Comparison of ENCODE assay signal across 15 cellular contexts in the genomic region with DNA sequence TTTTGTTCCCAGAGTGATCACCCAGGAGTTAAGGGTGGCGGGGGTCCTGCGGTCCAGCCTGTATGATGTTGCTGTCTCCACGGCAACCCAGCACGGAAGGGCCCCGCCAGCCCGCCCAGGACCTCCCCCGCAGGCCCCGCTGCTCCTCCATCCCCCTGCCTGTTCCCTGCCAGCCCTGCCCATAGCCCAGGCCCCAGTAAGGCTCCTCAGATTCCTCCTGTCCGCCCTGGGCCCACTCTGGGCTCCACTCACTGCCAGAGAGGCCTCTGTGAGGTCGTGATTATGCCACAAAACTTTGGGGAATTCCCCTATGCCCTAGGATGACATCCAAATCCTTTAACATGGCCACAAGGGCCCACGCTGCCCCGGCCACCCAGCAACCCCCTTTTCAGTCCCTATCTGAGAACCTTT.
"Had no signal": no experiment of that assay in that cellular context is flagged by ENCODE, and none has a peak within 500 bp of the region (broad histone marks: within the 10 kb centered on the region; RNA-seq: fewer than 3 reads in every experiment).

No MANE protein-coding gene starts in this region.

- H3K27ac ChIP-seq: breast epithelium, ovary, suprapubic skin, upper lobe of left lung had no signal

- H3K27me3 ChIP-seq: breast epithelium, ovary, suprapubic skin, upper lobe of left lung had no signal

- ATAC-seq: T-cell had no signal

- H3K9me3 ChIP-seq: breast epithelium, ovary, suprapubic skin, upper lobe of left lung had no signal

- H3K4me3 ChIP-seq: breast epithelium, ovary, suprapubic skin, upper lobe of left lung had no signal

- H3K36me3 ChIP-seq: breast epithelium, ovary, suprapubic skin, upper lobe of left lung had no signal

- H3K4me1 ChIP-seq: breast epithelium had no signal

- DNase-seq: activated CD4-positive, alpha-beta memory T cell treated with anti-CD3 and anti-CD28 coated beads for 36 hours; activated CD8-positive, alpha-beta memory T cell treated with anti-CD3 and anti-CD28 coated beads, Interleukin-2, amount 50 U/mL, for 4 hours; activated naive CD8-positive, alpha-beta T cell treated with anti-CD3 and anti-CD28 coated beads, Interleukin-2, amount 10 ng/mL, durations not matched to agents 7 days and 5 days; cerebellar nuclear complex; effector memory CD4-positive, alpha-beta T cell; foreskin melanocyte; kidney glomerular epithelial cell; stimulated activated CD4-positive, alpha-beta T cell treated with anti-CD3 and anti-CD28 coated beads, Interleukin-12 subunit alpha, Interleukin-12 subunit beta, amount 100 ng/mL, for 4 hours; stimulated activated CD4-positive, alpha-beta T cell treated with anti-CD3 and anti-CD28 coated beads, Interleukin-2, amount 100 ng/mL, for 24 hours; stimulated activated naive CD4-positive, alpha-beta T cell; T-cell had no signal
